Comparison of ENCODE assay signal across 29 cellular contexts in the genomic region with DNA sequence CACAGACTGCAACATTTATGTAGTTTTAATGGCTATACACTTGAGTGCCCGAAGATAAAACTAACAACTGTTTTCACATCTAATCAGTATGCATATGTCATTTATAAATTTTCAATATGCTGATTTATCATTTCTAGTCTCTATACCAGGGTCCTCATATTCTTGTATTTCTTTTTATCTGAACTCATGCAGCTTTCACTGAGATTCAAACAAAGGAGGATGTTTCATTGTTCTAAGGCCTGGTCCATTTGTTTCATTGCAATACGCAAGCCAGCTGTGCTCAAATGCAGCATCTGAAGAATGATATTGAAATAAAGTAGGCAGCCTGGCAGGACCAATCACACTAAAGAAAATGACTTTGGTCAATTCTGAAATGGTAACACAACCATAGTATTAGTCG.
"Had no signal": no experiment of that assay in that cellular context is flagged by ENCODE, and none has a peak within 500 bp of the region (broad histone marks: within the 10 kb centered on the region; RNA-seq: fewer than 3 reads in every experiment).

No MANE protein-coding gene starts in this region.

- H3K27me3 Mint-ChIP-seq: memory B cell; natural killer cell treated with Interleukin-12 subunit alpha and Interleukin-12 subunit beta and Interleukin-15 and Interleukin-18, amount 100 ng/mL, for 72 hours had no signal

- H3K9ac ChIP-seq: neural progenitor cell, parathyroid adenoma had no signal

- H3K4me1 Mint-ChIP-seq: endodermal cell; memory B cell; stimulated activated effector memory CD8-positive, alpha-beta T cell treated with anti-CD3 and anti-CD28 coated beads, Interleukin-12 subunit alpha, Interleukin-12 subunit beta, amount 100 ng/mL, for 72 hours had no signal

- H3K27ac ChIP-seq: epithelial cell of prostate, gastrocnemius medialis, heart left ventricle, hepatocyte, lower lobe of right lung, neural progenitor cell, parathyroid adenoma, prostate gland, right atrium auricular region, suprapubic skin, transverse colon, upper lobe of right lung, uterus had no signal

- H3K9me3 Mint-ChIP-seq: endodermal cell, memory B cell, neural progenitor cell had no signal

- H3K27ac Mint-ChIP-seq: endodermal cell; memory B cell; natural killer cell treated with Interleukin-12 subunit alpha and Interleukin-12 subunit beta and Interleukin-15 and Interleukin-18, amount 100 ng/mL, for 72 hours; neural progenitor cell; stimulated activated effector memory CD8-positive, alpha-beta T cell treated with anti-CD3 and anti-CD28 coated beads, Interleukin-12 subunit alpha, Interleukin-12 subunit beta, amount 100 ng/mL, for 72 hours had no signal

- FAIRE-seq: colon had no signal

- H3K4me1 ChIP-seq: gastrocnemius medialis, lower lobe of right lung, neural progenitor cell, prostate gland, transverse colon, upper lobe of right lung, uterus had no signal

- DNase-seq: cerebellar nuclear complex; effector CD8-positive, alpha-beta T cell; endodermal cell; foreskin fibroblast; gastrocnemius medialis; heart left ventricle; kidney glomerular epithelial cell; left ventricle myocardium superior; lower lobe of right lung; stimulated activated CD4-positive, alpha-beta T cell treated with anti-CD3 and anti-CD28 coated beads, Interleukin-2, amount 100 ng/mL, for 24 hours; stimulated activated CD4-positive, alpha-beta T cell treated with anti-CD3 and anti-CD28 coated beads, Interleukin-4, amount 100 ng/mL, for 24 hours; stimulated activated naive CD4-positive, alpha-beta T cell treated with Interleukin-2 at 50 U/mL for 16 hours; transverse colon; upper lobe of right lung; uterus had no signal

- H3K36me3 ChIP-seq: gastrocnemius medialis, heart left ventricle, lower lobe of right lung, neural progenitor cell, prostate gland, right atrium auricular region, suprapubic skin, transverse colon, upper lobe of right lung, uterus had no signal

- H3K27me3 ChIP-seq: gastrocnemius medialis, heart left ventricle, hepatocyte, right atrium auricular region, suprapubic skin, transverse colon, upper lobe of right lung, uterus had no signal

- H3K4me3 ChIP-seq: gastrocnemius medialis, heart left ventricle, hepatocyte, lower lobe of right lung, neural progenitor cell, prostate gland, right atrium auricular region, smooth muscle cell, suprapubic skin, transverse colon, upper lobe of right lung, uterus had no signal

- H3K4me3 Mint-ChIP-seq: endodermal cell; memory B cell; natural killer cell treated with Interleukin-12 subunit alpha and Interleukin-12 subunit beta and Interleukin-15 and Interleukin-18, amount 100 ng/mL, for 72 hours; neural progenitor cell; stimulated activated effector memory CD8-positive, alpha-beta T cell treated with anti-CD3 and anti-CD28 coated beads, Interleukin-12 subunit alpha, Interleukin-12 subunit beta, amount 100 ng/mL, for 72 hours had no signal

- H3K9me3 ChIP-seq: gastrocnemius medialis, heart left ventricle, lower lobe of right lung, prostate gland, right atrium auricular region, suprapubic skin, transverse colon, upper lobe of right lung, uterus had no signal

- ATAC-seq: esophagus mucosa; gastrocnemius medialis; heart left ventricle; left ventricle myocardium superior; lower lobe of right lung; natural killer cell treated with Interleukin-12 subunit alpha and Interleukin-12 subunit beta and Interleukin-15 and Interleukin-18, amount 100 ng/mL, for 72 hours; sciatic nerve; stimulated activated effector memory CD8-positive, alpha-beta T cell treated with anti-CD3 and anti-CD28 coated beads, Interleukin-12 subunit alpha, Interleukin-12 subunit beta, amount 100 ng/mL, for 72 hours; upper lobe of right lung had no signal

- H3K36me3 Mint-ChIP-seq: memory B cell; natural killer cell treated with Interleukin-12 subunit alpha and Interleukin-12 subunit beta and Interleukin-15 and Interleukin-18, amount 100 ng/mL, for 72 hours; neural progenitor cell; stimulated activated effector memory CD8-positive, alpha-beta T cell treated with anti-CD3 and anti-CD28 coated beads, Interleukin-12 subunit alpha, Interleukin-12 subunit beta, amount 100 ng/mL, for 72 hours had no signal
